Comparison of ENCODE assay signal across 1 cellular context in the genomic region with DNA sequence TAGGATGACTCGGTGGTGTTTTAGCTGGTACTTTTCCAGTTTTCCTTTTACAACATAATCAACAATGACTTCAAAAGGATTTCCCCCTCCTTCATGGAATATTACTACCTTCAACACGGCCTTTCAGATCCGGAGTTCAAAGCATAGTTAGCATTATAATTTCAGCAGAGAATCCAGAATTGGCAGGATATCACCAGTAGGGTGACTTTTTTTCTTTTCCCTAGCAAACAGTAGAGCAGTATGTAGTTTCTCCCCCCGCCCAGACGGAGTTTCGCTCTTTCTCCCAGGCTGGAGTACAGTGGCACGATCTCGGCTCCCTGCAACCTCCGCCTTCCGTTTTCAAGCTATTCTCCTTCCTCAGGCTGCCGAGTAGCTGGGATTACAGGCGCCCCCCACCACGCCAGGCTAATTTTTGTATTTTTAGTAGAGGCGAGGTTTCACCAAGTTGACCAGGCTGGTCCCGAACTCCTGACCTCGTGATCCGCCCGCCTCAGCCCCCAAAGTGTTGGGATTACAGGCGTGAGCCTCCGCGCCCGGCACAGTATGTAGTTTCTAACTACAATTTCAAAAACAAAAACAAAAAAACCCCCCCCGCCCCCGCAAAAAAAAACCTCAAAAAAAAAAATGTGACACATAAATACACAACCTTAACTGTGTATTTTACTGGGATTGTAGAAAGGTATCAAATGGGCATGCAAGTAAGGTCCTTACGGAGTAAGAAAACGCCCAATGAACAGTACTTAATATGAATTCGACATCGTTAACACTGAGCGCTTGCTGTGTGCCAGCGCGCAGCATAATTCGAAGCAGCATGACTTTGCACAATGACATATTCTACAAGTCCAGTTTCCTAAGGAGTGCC.
A peak's percentile ranks its signal among the peaks of the same experiment; 100 is the strongest.
TF ChIP-seq lines count a peak whose summit lies in the region.

No MANE protein-coding gene starts in this region.

TF ChIP-seq in HepG2, 621 proteins besides CTCF, POLR2A, EP300 and RAD21 (continued from another document and continues in another):
- TF ChIP-seq, protein P1, sequence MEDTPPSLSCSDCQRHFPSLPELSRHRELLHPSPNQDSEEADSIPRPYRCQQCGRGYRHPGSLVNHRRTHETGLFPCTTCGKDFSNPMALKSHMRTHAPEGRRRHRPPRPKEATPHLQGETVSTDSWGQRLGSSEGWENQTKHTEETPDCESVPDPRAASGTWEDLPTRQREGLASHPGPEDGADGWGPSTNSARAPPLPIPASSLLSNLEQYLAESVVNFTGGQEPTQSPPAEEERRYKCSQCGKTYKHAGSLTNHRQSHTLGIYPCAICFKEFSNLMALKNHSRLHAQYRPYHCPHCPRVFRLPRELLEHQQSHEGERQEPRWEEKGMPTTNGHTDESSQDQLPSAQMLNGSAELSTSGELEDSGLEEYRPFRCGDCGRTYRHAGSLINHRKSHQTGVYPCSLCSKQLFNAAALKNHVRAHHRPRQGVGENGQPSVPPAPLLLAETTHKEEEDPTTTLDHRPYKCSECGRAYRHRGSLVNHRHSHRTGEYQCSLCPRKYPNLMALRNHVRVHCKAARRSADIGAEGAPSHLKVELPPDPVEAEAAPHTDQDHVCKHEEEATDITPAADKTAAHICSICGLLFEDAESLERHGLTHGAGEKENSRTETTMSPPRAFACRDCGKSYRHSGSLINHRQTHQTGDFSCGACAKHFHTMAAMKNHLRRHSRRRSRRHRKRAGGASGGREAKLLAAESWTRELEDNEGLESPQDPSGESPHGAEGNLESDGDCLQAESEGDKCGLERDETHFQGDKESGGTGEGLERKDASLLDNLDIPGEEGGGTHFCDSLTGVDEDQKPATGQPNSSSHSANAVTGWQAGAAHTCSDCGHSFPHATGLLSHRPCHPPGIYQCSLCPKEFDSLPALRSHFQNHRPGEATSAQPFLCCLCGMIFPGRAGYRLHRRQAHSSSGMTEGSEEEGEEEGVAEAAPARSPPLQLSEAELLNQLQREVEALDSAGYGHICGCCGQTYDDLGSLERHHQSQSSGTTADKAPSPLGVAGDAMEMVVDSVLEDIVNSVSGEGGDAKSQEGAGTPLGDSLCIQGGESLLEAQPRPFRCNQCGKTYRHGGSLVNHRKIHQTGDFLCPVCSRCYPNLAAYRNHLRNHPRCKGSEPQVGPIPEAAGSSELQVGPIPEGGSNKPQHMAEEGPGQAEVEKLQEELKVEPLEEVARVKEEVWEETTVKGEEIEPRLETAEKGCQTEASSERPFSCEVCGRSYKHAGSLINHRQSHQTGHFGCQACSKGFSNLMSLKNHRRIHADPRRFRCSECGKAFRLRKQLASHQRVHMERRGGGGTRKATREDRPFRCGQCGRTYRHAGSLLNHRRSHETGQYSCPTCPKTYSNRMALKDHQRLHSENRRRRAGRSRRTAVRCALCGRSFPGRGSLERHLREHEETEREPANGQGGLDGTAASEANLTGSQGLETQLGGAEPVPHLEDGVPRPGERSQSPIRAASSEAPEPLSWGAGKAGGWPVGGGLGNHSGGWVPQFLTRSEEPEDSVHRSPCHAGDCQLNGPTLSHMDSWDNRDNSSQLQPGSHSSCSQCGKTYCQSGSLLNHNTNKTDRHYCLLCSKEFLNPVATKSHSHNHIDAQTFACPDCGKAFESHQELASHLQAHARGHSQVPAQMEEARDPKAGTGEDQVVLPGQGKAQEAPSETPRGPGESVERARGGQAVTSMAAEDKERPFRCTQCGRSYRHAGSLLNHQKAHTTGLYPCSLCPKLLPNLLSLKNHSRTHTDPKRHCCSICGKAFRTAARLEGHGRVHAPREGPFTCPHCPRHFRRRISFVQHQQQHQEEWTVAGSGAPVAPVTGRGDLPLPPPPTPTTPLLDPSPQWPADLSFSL (CRISPR knock-in tag; IDR thresholded peaks at IDR 0.05) = no peak
- TF ChIP-seq PHF21A (CRISPR knock-in tag; IDR thresholded peaks at IDR 0.05) (peak; percentile 67), SMAD3 (CRISPR knock-in tag; IDR thresholded peaks at IDR 0.05) (no peak), ZSCAN20 (CRISPR knock-in tag; IDR thresholded peaks at IDR 0.05; ENCODE audit: borderline replicate concordance) (no peak), GATAD2A (CRISPR knock-in tag; IDR thresholded peaks at IDR 0.05) (peak; percentile 58; the same call in 1 of the 2 replicates), CCAR2 (optimal IDR thresholded peaks at IDR 0.05; ENCODE audit: low read depth, low read length) (no peak), KLF16 (CRISPR knock-in tag; IDR thresholded peaks at IDR 0.05) (no peak), ZNF296 (CRISPR knock-in tag; conservative IDR thresholded peaks at IDR 0.05) (no peak), SATB2 (CRISPR knock-in tag; IDR thresholded peaks at IDR 0.05) (no peak), ZNF792 (CRISPR knock-in tag; IDR thresholded peaks at IDR 0.05) (peak; percentile 46; the same call in 1 of the 2 replicates), KMT2A (CRISPR knock-in tag; IDR thresholded peaks at IDR 0.05) (no peak), PHB2 (IDR thresholded peaks at IDR 0.05; ENCODE audit: partially characterized antibody) (no peak), JUN (CRISPR knock-in tag; IDR thresholded peaks at IDR 0.05) (no peak), ZNF746 (CRISPR knock-in tag; IDR thresholded peaks at IDR 0.05) (no peak), ZNF34 (CRISPR knock-in tag; IDR thresholded peaks at IDR 0.05; ENCODE audit: borderline replicate concordance) (no peak), ZNF788 (CRISPR knock-in tag; IDR thresholded peaks at IDR 0.05; ENCODE audit: borderline replicate concordance) (no peak), MBD4 (IDR thresholded peaks at IDR 0.05; ENCODE audit: borderline replicate concordance, low read length) (no peak), MIER2 (CRISPR knock-in tag; IDR thresholded peaks at IDR 0.05) (peak; percentile 38; the same call in 1 of the 2 replicates), ZNF160 (CRISPR knock-in tag; IDR thresholded peaks at IDR 0.05) (no peak), ETV6 (CRISPR knock-in tag; conservative IDR thresholded peaks at IDR 0.05) (no peak), AKAP8 (CRISPR knock-in tag; IDR thresholded peaks at IDR 0.05) (no peak), EED (CRISPR knock-in tag; IDR thresholded peaks at IDR 0.05) (no peak), ZNF253 (CRISPR knock-in tag; IDR thresholded peaks at IDR 0.05; ENCODE audit: borderline replicate concordance) (no peak), NFATC3 (CRISPR knock-in tag; IDR thresholded peaks at IDR 0.05) (no peak), TEAD3 (CRISPR knock-in tag; optimal IDR thresholded peaks at IDR 0.05; ENCODE audit: borderline replicate concordance) (peak; percentile 75), KDM1A (CRISPR knock-in tag; IDR thresholded peaks at IDR 0.05) (no peak), ZNF766 (CRISPR knock-in tag; IDR thresholded peaks at IDR 0.05; ENCODE audit: borderline replicate concordance) (no peak; the same call in 1 of the 2 replicates)
- TF ChIP-seq, protein P2, sequence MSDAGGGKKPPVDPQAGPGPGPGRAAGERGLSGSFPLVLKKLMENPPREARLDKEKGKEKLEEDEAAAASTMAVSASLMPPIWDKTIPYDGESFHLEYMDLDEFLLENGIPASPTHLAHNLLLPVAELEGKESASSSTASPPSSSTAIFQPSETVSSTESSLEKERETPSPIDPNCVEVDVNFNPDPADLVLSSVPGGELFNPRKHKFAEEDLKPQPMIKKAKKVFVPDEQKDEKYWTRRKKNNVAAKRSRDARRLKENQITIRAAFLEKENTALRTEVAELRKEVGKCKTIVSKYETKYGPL (CRISPR knock-in tag; IDR thresholded peaks at IDR 0.05) = no peak
- TF ChIP-seq, protein P3, sequence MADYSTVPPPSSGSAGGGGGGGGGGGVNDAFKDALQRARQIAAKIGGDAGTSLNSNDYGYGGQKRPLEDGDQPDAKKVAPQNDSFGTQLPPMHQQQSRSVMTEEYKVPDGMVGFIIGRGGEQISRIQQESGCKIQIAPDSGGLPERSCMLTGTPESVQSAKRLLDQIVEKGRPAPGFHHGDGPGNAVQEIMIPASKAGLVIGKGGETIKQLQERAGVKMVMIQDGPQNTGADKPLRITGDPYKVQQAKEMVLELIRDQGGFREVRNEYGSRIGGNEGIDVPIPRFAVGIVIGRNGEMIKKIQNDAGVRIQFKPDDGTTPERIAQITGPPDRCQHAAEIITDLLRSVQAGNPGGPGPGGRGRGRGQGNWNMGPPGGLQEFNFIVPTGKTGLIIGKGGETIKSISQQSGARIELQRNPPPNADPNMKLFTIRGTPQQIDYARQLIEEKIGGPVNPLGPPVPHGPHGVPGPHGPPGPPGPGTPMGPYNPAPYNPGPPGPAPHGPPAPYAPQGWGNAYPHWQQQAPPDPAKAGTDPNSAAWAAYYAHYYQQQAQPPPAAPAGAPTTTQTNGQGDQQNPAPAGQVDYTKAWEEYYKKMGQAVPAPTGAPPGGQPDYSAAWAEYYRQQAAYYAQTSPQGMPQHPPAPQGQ (CRISPR knock-in tag; IDR thresholded peaks at IDR 0.05; ENCODE audit: borderline replicate concordance) = no peak
- TF ChIP-seq, protein P4, sequence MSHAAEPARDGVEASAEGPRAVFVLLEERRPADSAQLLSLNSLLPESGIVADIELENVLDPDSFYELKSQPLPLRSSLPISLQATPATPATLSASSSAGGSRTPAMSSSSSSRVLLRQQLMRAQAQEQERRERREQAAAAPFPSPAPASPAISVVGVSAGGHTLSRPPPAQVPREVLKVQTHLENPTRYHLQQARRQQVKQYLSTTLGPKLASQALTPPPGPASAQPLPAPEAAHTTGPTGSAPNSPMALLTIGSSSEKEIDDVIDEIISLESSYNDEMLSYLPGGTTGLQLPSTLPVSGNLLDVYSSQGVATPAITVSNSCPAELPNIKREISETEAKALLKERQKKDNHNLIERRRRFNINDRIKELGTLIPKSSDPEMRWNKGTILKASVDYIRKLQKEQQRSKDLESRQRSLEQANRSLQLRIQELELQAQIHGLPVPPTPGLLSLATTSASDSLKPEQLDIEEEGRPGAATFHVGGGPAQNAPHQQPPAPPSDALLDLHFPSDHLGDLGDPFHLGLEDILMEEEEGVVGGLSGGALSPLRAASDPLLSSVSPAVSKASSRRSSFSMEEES (CRISPR knock-in tag; IDR thresholded peaks at IDR 0.05) = peak; percentile 15; the same call in 1 of the 2 replicates
- TF ChIP-seq, protein P5, sequence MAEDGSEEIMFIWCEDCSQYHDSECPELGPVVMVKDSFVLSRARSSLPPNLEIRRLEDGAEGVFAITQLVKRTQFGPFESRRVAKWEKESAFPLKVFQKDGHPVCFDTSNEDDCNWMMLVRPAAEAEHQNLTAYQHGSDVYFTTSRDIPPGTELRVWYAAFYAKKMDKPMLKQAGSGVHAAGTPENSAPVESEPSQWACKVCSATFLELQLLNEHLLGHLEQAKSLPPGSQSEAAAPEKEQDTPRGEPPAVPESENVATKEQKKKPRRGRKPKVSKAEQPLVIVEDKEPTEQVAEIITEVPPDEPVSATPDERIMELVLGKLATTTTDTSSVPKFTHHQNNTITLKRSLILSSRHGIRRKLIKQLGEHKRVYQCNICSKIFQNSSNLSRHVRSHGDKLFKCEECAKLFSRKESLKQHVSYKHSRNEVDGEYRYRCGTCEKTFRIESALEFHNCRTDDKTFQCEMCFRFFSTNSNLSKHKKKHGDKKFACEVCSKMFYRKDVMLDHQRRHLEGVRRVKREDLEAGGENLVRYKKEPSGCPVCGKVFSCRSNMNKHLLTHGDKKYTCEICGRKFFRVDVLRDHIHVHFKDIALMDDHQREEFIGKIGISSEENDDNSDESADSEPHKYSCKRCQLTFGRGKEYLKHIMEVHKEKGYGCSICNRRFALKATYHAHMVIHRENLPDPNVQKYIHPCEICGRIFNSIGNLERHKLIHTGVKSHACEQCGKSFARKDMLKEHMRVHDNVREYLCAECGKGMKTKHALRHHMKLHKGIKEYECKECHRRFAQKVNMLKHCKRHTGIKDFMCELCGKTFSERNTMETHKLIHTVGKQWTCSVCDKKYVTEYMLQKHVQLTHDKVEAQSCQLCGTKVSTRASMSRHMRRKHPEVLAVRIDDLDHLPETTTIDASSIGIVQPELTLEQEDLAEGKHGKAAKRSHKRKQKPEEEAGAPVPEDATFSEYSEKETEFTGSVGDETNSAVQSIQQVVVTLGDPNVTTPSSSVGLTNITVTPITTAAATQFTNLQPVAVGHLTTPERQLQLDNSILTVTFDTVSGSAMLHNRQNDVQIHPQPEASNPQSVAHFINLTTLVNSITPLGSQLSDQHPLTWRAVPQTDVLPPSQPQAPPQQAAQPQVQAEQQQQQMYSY (CRISPR knock-in tag; IDR thresholded peaks at IDR 0.05) = no peak
- TF ChIP-seq, protein P6, sequence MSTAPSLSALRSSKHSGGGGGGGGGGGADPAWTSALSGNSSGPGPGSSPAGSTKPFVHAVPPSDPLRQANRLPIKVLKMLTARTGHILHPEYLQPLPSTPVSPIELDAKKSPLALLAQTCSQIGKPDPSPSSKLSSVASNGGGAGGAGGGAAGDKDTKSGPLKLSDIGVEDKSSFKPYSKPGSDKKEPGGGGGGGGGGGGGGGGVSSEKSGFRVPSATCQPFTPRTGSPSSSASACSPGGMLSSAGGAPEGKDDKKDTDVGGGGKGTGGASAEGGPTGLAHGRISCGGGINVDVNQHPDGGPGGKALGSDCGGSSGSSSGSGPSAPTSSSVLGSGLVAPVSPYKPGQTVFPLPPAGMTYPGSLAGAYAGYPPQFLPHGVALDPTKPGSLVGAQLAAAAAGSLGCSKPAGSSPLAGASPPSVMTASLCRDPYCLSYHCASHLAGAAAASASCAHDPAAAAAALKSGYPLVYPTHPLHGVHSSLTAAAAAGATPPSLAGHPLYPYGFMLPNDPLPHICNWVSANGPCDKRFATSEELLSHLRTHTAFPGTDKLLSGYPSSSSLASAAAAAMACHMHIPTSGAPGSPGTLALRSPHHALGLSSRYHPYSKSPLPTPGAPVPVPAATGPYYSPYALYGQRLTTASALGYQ (CRISPR knock-in tag; IDR thresholded peaks at IDR 0.05) = 0 out of 2 replicates have a peak, but pooled peaks have one; percentile 38
- TF ChIP-seq, protein P7, sequence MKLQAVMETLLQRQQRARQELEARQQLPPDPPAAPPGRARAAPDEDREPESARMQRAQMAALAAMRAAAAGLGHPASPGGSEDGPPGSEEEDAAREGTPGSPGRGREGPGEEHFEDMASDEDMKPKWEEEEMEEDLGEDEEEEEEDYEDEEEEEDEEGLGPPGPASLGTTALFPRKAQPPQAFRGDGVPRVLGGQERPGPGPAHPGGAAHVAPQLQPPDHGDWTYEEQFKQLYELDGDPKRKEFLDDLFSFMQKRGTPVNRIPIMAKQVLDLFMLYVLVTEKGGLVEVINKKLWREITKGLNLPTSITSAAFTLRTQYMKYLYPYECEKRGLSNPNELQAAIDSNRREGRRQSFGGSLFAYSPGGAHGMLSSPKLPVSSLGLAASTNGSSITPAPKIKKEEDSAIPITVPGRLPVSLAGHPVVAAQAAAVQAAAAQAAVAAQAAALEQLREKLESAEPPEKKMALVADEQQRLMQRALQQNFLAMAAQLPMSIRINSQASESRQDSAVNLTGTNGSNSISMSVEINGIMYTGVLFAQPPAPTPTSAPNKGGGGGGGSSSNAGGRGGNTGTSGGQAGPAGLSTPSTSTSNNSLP (IDR thresholded peaks at IDR 0.05; ENCODE audit: low read depth, low read length) = peak; percentile 97
- TF ChIP-seq, protein P8, sequence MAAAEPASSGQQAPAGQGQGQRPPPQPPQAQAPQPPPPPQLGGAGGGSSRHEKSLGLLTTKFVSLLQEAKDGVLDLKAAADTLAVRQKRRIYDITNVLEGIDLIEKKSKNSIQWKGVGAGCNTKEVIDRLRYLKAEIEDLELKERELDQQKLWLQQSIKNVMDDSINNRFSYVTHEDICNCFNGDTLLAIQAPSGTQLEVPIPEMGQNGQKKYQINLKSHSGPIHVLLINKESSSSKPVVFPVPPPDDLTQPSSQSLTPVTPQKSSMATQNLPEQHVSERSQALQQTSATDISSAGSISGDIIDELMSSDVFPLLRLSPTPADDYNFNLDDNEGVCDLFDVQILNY (CRISPR knock-in tag; conservative IDR thresholded peaks at IDR 0.05) = no peak
